Comparison of ENCODE assay signal across 20 cellular contexts in genomic region chr2:206201075-206201848, GRCh38.
"Had no signal": no experiment of that assay in that cellular context is flagged by ENCODE, and none has a peak within 500 bp of the region (broad histone marks: within the 10 kb centered on the region; RNA-seq: fewer than 3 reads in every experiment).

No MANE protein-coding gene starts in this region.

- H3K4me1 ChIP-seq: heart left ventricle, pancreas, psoas muscle, right atrium auricular region, upper lobe of right lung had no signal

- H3K4me1 Mint-ChIP-seq: activated CD8-positive, alpha-beta memory T cell treated with anti-CD3 and anti-CD28 coated beads, Interleukin-2, amount 10 ng/mL, durations not matched to agents 7 days and 5 days; activated naive CD4-positive, alpha-beta T cell treated with anti-CD3 and anti-CD28 coated beads, Interleukin-2, amount 50 U/mL, for 24 hours; brain; natural killer cell had no signal

- H3K9me3 ChIP-seq: heart left ventricle, pancreas, psoas muscle, right atrium auricular region, upper lobe of right lung had no signal

- H3K36me3 Mint-ChIP-seq: activated CD8-positive, alpha-beta memory T cell treated with anti-CD3 and anti-CD28 coated beads, Interleukin-2, amount 10 ng/mL, durations not matched to agents 7 days and 5 days; activated naive CD4-positive, alpha-beta T cell treated with anti-CD3 and anti-CD28 coated beads, Interleukin-2, amount 50 U/mL, for 24 hours; natural killer cell had no signal

- H3K4me3 ChIP-seq: heart left ventricle, pancreas, psoas muscle, right atrium auricular region, upper lobe of right lung had no signal

- H3K27me3 ChIP-seq: heart left ventricle, pancreas, right atrium auricular region, upper lobe of right lung had no signal

- H3K27ac ChIP-seq: heart left ventricle, pancreas, psoas muscle, right atrium auricular region, upper lobe of right lung had no signal

- DNase-seq: activated CD4-positive, alpha-beta T cell treated with anti-CD3 and anti-CD28 coated beads, Interleukin-2, amount 10 ng/mL, durations not matched to agents 7 days and 5 days; activated CD8-positive, alpha-beta memory T cell treated with anti-CD3 and anti-CD28 coated beads, Interleukin-2, amount 10 ng/mL, durations not matched to agents 7 days and 5 days; activated CD8-positive, alpha-beta T cell treated with anti-CD3 and anti-CD28 coated beads for 36 hours; activated gamma-delta T cell treated with Interleukin-2 at 50 U/mL for 16 hours; activated T-cell treated with anti-CD3 and anti-CD28 coated beads for 4 hours; aorta; caudate nucleus; effector memory CD4-positive, alpha-beta T cell; heart left ventricle; midbrain; natural killer cell; pancreas; psoas muscle; stimulated activated CD4-positive, alpha-beta T cell treated with anti-CD3 and anti-CD28 coated beads, Interleukin-4, amount 100 ng/mL, for 24 hours; stimulated activated naive CD4-positive, alpha-beta T cell treated with Interleukin-2 at 50 U/mL for 16 hours; upper lobe of right lung had no signal

- H3K4me3 Mint-ChIP-seq: activated CD4-positive, alpha-beta T cell treated with anti-CD3 and anti-CD28 coated beads, Interleukin-2, amount 10 ng/mL, durations not matched to agents 7 days and 5 days; activated CD8-positive, alpha-beta memory T cell treated with anti-CD3 and anti-CD28 coated beads, Interleukin-2, amount 10 ng/mL, durations not matched to agents 7 days and 5 days; activated CD8-positive, alpha-beta T cell treated with anti-CD3 and anti-CD28 coated beads for 36 hours; activated naive CD4-positive, alpha-beta T cell treated with anti-CD3 and anti-CD28 coated beads, Interleukin-2, amount 50 U/mL, for 24 hours; brain; natural killer cell had no signal

- ATAC-seq: activated CD4-positive, CD25-positive, alpha-beta regulatory T cell treated with anti-CD3 and anti-CD28 coated beads, Interleukin-2, amount 50 U/mL, for 24 hours; activated CD8-positive, alpha-beta memory T cell treated with anti-CD3 and anti-CD28 coated beads, Interleukin-2, amount 10 ng/mL, durations not matched to agents 7 days and 5 days; activated CD8-positive, alpha-beta T cell treated with anti-CD3 and anti-CD28 coated beads for 36 hours; heart left ventricle; natural killer cell; pancreas; psoas muscle; upper lobe of right lung had no signal

- H3K27ac Mint-ChIP-seq: activated CD4-positive, alpha-beta T cell treated with anti-CD3 and anti-CD28 coated beads, Interleukin-2, amount 10 ng/mL, durations not matched to agents 7 days and 5 days; activated CD8-positive, alpha-beta memory T cell treated with anti-CD3 and anti-CD28 coated beads, Interleukin-2, amount 10 ng/mL, durations not matched to agents 7 days and 5 days; activated CD8-positive, alpha-beta T cell treated with anti-CD3 and anti-CD28 coated beads for 36 hours; activated naive CD4-positive, alpha-beta T cell treated with anti-CD3 and anti-CD28 coated beads, Interleukin-2, amount 50 U/mL, for 24 hours; brain; natural killer cell had no signal

- H3K9me3 Mint-ChIP-seq: activated CD4-positive, alpha-beta T cell treated with anti-CD3 and anti-CD28 coated beads, Interleukin-2, amount 10 ng/mL, durations not matched to agents 7 days and 5 days; activated CD8-positive, alpha-beta T cell treated with anti-CD3 and anti-CD28 coated beads for 36 hours; activated naive CD4-positive, alpha-beta T cell treated with anti-CD3 and anti-CD28 coated beads, Interleukin-2, amount 50 U/mL, for 24 hours; brain; natural killer cell had no signal

- H3K36me3 ChIP-seq: heart left ventricle, pancreas, right atrium auricular region, upper lobe of right lung had no signal
